In genomic region chr10:75099952-75100763, GRCh38 we compare ENCODE assay signal across 8 cellular contexts. TPM values are rescaled to one million over a fixed set of nuclear protein-coding genes. Genes with fewer than 3 reads are reported as not detected.
DNase-seq lines count a peak whose midpoint lies in the region; ATAC-seq and TF ChIP-seq lines count a peak whose summit lies in the region.

No MANE protein-coding gene starts in this region.

- intact Hi-C loops in activated B cell treated with CpG ODN at 0.5 μM for 24 hours (cut with micrococcal nuclease): loop anchor here (1.0 to 5.0 kb wide), 6 partner anchors 77 to 1213 kb away; no protein-coding TSS in a partner anchor
- intact Hi-C loops in mammary epithelial cell (cut with micrococcal nuclease): loop anchor here (2.0 to 10.0 kb wide), 5 partner anchors 77 to 858 kb away; no protein-coding TSS in a partner anchor

- in situ Hi-C loops in mammary epithelial cell (cut with MboI; ENCODE audit: low sequenced_read_pairs in 2 of 2): loop anchor here in 1 of 2 donors (10.0 kb wide), 1 partner anchor 835 kb away; no protein-coding TSS in a partner anchor

- H3K9ac ChIP-seq in mammary epithelial cell (ENCODE audit: insufficient read depth, low read length): no peak overlapping the region

- H3K27ac ChIP-seq in mammary epithelial cell (ENCODE audit: insufficient read depth, low read depth, low read length): no peak overlapping the region

- H2AFZ ChIP-seq in mammary epithelial cell (ENCODE audit: low read depth, low read length): no peak overlapping the region

- CTCF ChIA-PET in activated B cell treated with CpG ODN at 0.5 μM for 24 hours (lab: Charles Lee) (interaction anchor here (1.0 to 2.0 kb wide), 5 partner anchors 80 to 866 kb away, joined by 3 to 10 read pairs (median 5); partner anchors contain the start of gene COMTD1), mammary epithelial cell (lab: Charles Lee; ENCODE audit: low non-redundant PET) (interaction anchor here (0.6 kb wide), 1 partner anchor 11 kb away, joined by 5 read pairs; the partner anchor contains the start of gene SAMD8)

- H3K79me2 ChIP-seq in mammary epithelial cell (ENCODE audit: insufficient read depth, low read length): no peaks in the 10 kb centered on the region

- H3K9me3 ChIP-seq in mammary epithelial cell (replicated peaks; ENCODE audit: insufficient read depth, low read length): no peaks in the 10 kb centered on the region

- no peak overlapping the region for H3K4me2 ChIP-seq in mammary epithelial cell (ENCODE audit: insufficient read depth, low read depth, low read length)

- WGBS in mammary epithelial cell (ENCODE audit: low coverage, missing lambda C conversion rate): 92% methylated on average over 2 of the region's 18 CpGs

- H3K4me3 ChIP-seq in mammary epithelial cell (replicated peaks in 1 of 3; ENCODE audit: insufficient read depth in 1 of 3, low read depth in 2 of 3, low read length in 3 of 3) (no peak overlapping the region), kidney epithelial cell (ENCODE audit: low read depth, low read length) (no peak overlapping the region)

- H3K27me3 ChIP-seq in mammary epithelial cell (ENCODE audit: insufficient read depth, low read length) (no peaks in the 10 kb centered on the region), kidney epithelial cell (ENCODE audit: control insufficient read depth, insufficient read depth, low read length) (no peaks in the 10 kb centered on the region)

- dilution Hi-C loops in mammary epithelial cell (cut with HindIII; ENCODE audit: low sequenced_read_pairs): loop anchor here (5.0 kb wide), 1 partner anchor 58 kb away; no protein-coding TSS in a partner anchor

- no peaks in the 10 kb centered on the region for H3K36me3 Mint-ChIP-seq in activated B cell treated with CpG ODN at 0.5 μM for 24 hours (ENCODE audit: low read depth)

- ATAC-seq in GM21619 (IDR thresholded peaks at IDR 0.05; ENCODE audit: unreplicated experiment) (peak; percentile 61), activated B cell treated with CpG ODN at 0.5 μM for 24 hours (ENCODE audit: low read depth) (peak; percentile 99), GM21390 (IDR thresholded peaks at IDR 0.05; ENCODE audit: unreplicated experiment) (no peak)

- H3K4me1 Mint-ChIP-seq in activated B cell treated with CpG ODN at 0.5 μM for 24 hours: peaks cover 1% of the 10 kb centered on the region

- TF ChIP-seq CTCF in activated B cell treated with CpG ODN at 0.5 μM for 24 hours (IDR thresholded peaks at IDR 0.05) (peak; percentile 92), mammary epithelial cell (conservative IDR thresholded peaks at IDR 0.05 in 1 of 2, IDR thresholded peaks at IDR 0.05 in 1 of 2; ENCODE audit: extremely low read depth in 1 of 2, insufficient read depth in 1 of 2, low read depth in 1 of 2, low read length in 2 of 2) (peak; percentile 81 to 99), kidney epithelial cell (IDR thresholded peaks at IDR 0.05; ENCODE audit: insufficient read depth, low read length, poor library complexity, severe bottlenecking) (peak; percentile 98)

- DNase-seq in EH (ENCODE audit: low read depth) (peak; percentile 70), LoVo (ENCODE audit: low spot score) (peak; percentile 59), activated B cell treated with CpG ODN at 0.5 μM for 24 hours (peak; percentile 79), mammary epithelial cell (peak; percentile 34), kidney epithelial cell (ENCODE audit: low read depth) (no peak)
- DNase-seq in stimulated activated CD4-positive, alpha-beta T cell treated with anti-CD3 and anti-CD28 coated beads, Interleukin-1b, Interleukin-23, amount 100 ng/mL, for 24 hours (ENCODE audit: low read depth in 4 of 4, low spot score in 1 of 4): peak; percentile 69 to 77 (median 75)

- H3K9me3 Mint-ChIP-seq in activated B cell treated with CpG ODN at 0.5 μM for 24 hours: no peaks in the 10 kb centered on the region

- no peaks in the 10 kb centered on the region for H3K27me3 Mint-ChIP-seq in activated B cell treated with CpG ODN at 0.5 μM for 24 hours

- no TSS peak for BruUV-seq in mammary epithelial cell (replicated peaks; lab: Mats Ljungman, UMichigan)

- POLR2A ChIA-PET in activated B cell treated with CpG ODN at 0.5 μM for 24 hours (lab: Charles Lee): no interaction called here

- peaks cover 20% of the 10 kb centered on the region for H3K4me1 ChIP-seq in mammary epithelial cell (ENCODE audit: insufficient read depth, low read length)

- H4K20me1 ChIP-seq in mammary epithelial cell (ENCODE audit: insufficient read depth, low read length): no peaks in the 10 kb centered on the region

- no peak overlapping the region for H3K4me3 Mint-ChIP-seq in activated B cell treated with CpG ODN at 0.5 μM for 24 hours

- H3K36me3 ChIP-seq in mammary epithelial cell (ENCODE audit: insufficient read depth, low read length): no peaks in the 10 kb centered on the region
- no peaks in the 10 kb centered on the region for H3K36me3 ChIP-seq in kidney epithelial cell (ENCODE audit: control insufficient read depth, insufficient read depth, low read length)

- no peak overlapping the region for H3K27ac Mint-ChIP-seq in activated B cell treated with CpG ODN at 0.5 μM for 24 hours

RNA-seq across cellular contexts. Expression of gene SAMD8, which starts 11.3 kb away (rescaled TPM):
- 25.8 and 29.1 TPM in 2 replicates for total RNA-seq in activated B cell treated with CpG ODN at 0.5 μM for 24 hours
- total RNA-seq in mammary epithelial cell: 10 to 100 TPM; 30.1 to 39.5 TPM
- 12.6 TPM for polyA plus RNA-seq in mammary epithelial cell
- polyA minus RNA-seq in mammary epithelial cell: 57.1 TPM
- 14.9 and 17.0 TPM in 2 replicates for total RNA-seq in kidney epithelial cell
